Comparison of ENCODE assay signal across 1 cellular context in the genomic region with DNA sequence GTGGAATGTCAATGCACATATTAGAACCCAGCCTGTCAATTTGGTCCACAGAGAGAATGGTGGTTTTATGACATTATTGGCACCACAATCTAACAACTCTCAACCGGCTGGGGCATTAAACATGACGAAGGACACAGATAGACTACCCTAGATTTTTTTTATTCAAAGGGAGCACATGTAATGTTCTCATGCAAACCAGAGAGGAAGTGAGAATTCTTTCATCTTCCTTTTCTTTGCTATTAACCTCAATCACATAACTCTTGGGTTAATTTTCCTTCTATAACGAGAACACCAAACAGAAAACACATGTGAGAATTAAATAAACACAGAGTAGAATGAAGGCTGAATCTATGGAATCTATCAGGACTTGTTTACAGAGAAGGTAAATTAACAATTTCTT.
TF ChIP-seq lines count a peak whose summit lies in the region.

No MANE protein-coding gene starts in this region.

TF ChIP-seq in GM12878, 131 proteins besides CTCF, POLR2A, EP300 and RAD21 (continues in another document):
- TF ChIP-seq DPF2 (IDR thresholded peaks at IDR 0.05) (peak; percentile 41; the same call in 1 of the 2 replicates), EGR1 (IDR thresholded peaks at IDR 0.05; ENCODE audit: borderline replicate concordance in 1 of 2, low read depth in 2 of 2, low read length in 2 of 2) (no peak), SREBF2 (IDR thresholded peaks at IDR 0.05; ENCODE audit: low read length) (no peak), TCF12 (IDR thresholded peaks at IDR 0.05; ENCODE audit: low read depth, low read length) (0 out of 2 replicates have a peak, but pooled peaks have one; percentile 32), IKZF2 (IDR thresholded peaks at IDR 0.05) (peak in 1 of 2 experiments; percentile 55; a peak in 1 of 4 replicates), ATF7 (IDR thresholded peaks at IDR 0.05; ENCODE audit: low read depth) (peak; percentile 76), IRF4 (IDR thresholded peaks at IDR 0.05; ENCODE audit: low read depth, low read length) (peak; percentile 64; the same call in 1 of the 2 replicates), NBN (IDR thresholded peaks at IDR 0.05) (0 out of 2 replicates have a peak, but pooled peaks have one; percentile 35), PAX5 (IDR thresholded peaks at IDR 0.05; ENCODE audit: borderline replicate concordance, low read depth, low read length) (no peak), SIX5 (IDR thresholded peaks at IDR 0.05; ENCODE audit: low read depth, low read length, severe bottlenecking) (no peak), SMARCA5 (IDR thresholded peaks at IDR 0.05) (no peak), LARP7 (IDR thresholded peaks at IDR 0.05) (no peak), ZNF207 (IDR thresholded peaks at IDR 0.05; ENCODE audit: borderline replicate concordance) (no peak), GATAD2B (conservative IDR thresholded peaks at IDR 0.05; ENCODE audit: low read depth) (no peak), SMC3 (IDR thresholded peaks at IDR 0.05; ENCODE audit: borderline replicate concordance, low read length) (no peak), CHD4 (IDR thresholded peaks at IDR 0.05) (no peak), BRCA1 (IDR thresholded peaks at IDR 0.05; ENCODE audit: low read depth, low read length) (no peak), BHLHE40 (IDR thresholded peaks at IDR 0.05; ENCODE audit: borderline replicate concordance in 1 of 2, low read depth in 2 of 2, low read length in 1 of 2) (0 out of 4 replicates have a peak, but pooled peaks of 1 of the 2 experiments have one; percentile 11), RCOR1 (conservative IDR thresholded peaks at IDR 0.05; ENCODE audit: low read depth, low read length) (no peak), JUNB (IDR thresholded peaks at IDR 0.05) (peak; percentile 13; the same call in 1 of the 2 replicates), POLR2AphosphoS2 (IDR thresholded peaks at IDR 0.05; ENCODE audit: low read depth, low read length) (no peak), ZBED1 (IDR thresholded peaks at IDR 0.05; ENCODE audit: borderline replicate concordance) (peak; percentile 48; the same call in 1 of the 2 replicates), ZNF274 (IDR thresholded peaks at IDR 0.05; ENCODE audit: insufficient read depth, insufficient read length) (no peak), SUPT20H (IDR thresholded peaks at IDR 0.05; ENCODE audit: borderline replicate concordance, control insufficient read depth, low read depth, low read length) (no peak), NFYA (IDR thresholded peaks at IDR 0.05; ENCODE audit: borderline replicate concordance, low read depth, low read length) (no peak), KLF5 (IDR thresholded peaks at IDR 0.05; ENCODE audit: partially characterized antibody) (no peak), KDM1A (IDR thresholded peaks at IDR 0.05; ENCODE audit: borderline replicate concordance) (no peak), SIN3A (IDR thresholded peaks at IDR 0.05; ENCODE audit: low read depth, low read length) (no peak), CREM (IDR thresholded peaks at IDR 0.05; ENCODE audit: low read depth) (0 out of 2 replicates have a peak, but pooled peaks have one; percentile 27), FOXK2 (IDR thresholded peaks at IDR 0.05) (no peak), FOS (IDR thresholded peaks at IDR 0.05; ENCODE audit: borderline replicate concordance, extremely low read depth, insufficient read length) (no peak)
- TF ChIP-seq, protein P1, sequence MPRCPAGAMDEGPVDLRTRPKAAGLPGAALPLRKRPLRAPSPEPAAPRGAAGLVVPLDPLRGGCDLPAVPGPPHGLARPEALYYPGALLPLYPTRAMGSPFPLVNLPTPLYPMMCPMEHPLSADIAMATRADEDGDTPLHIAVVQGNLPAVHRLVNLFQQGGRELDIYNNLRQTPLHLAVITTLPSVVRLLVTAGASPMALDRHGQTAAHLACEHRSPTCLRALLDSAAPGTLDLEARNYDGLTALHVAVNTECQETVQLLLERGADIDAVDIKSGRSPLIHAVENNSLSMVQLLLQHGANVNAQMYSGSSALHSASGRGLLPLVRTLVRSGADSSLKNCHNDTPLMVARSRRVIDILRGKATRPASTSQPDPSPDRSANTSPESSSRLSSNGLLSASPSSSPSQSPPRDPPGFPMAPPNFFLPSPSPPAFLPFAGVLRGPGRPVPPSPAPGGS (IDR thresholded peaks at IDR 0.05; ENCODE audit: borderline replicate concordance, insufficient read depth, low read depth, low read length, poor library complexity, severe bottlenecking): peak; percentile 43
- TF ChIP-seq, protein P2, sequence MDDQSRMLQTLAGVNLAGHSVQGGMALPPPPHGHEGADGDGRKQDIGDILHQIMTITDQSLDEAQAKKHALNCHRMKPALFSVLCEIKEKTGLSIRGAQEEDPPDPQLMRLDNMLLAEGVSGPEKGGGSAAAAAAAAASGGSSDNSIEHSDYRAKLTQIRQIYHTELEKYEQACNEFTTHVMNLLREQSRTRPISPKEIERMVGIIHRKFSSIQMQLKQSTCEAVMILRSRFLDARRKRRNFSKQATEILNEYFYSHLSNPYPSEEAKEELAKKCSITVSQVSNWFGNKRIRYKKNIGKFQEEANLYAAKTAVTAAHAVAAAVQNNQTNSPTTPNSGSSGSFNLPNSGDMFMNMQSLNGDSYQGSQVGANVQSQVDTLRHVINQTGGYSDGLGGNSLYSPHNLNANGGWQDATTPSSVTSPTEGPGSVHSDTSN (IDR thresholded peaks at IDR 0.05; ENCODE audit: insufficient replicate concordance, low read depth, low read length): no peak
- TF ChIP-seq, protein P3, sequence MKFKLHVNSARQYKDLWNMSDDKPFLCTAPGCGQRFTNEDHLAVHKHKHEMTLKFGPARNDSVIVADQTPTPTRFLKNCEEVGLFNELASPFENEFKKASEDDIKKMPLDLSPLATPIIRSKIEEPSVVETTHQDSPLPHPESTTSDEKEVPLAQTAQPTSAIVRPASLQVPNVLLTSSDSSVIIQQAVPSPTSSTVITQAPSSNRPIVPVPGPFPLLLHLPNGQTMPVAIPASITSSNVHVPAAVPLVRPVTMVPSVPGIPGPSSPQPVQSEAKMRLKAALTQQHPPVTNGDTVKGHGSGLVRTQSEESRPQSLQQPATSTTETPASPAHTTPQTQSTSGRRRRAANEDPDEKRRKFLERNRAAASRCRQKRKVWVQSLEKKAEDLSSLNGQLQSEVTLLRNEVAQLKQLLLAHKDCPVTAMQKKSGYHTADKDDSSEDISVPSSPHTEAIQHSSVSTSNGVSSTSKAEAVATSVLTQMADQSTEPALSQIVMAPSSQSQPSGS (IDR thresholded peaks at IDR 0.05; ENCODE audit: low read length): peak; percentile 30; the same call in 1 of the 2 replicates
- TF ChIP-seq, protein P4, sequence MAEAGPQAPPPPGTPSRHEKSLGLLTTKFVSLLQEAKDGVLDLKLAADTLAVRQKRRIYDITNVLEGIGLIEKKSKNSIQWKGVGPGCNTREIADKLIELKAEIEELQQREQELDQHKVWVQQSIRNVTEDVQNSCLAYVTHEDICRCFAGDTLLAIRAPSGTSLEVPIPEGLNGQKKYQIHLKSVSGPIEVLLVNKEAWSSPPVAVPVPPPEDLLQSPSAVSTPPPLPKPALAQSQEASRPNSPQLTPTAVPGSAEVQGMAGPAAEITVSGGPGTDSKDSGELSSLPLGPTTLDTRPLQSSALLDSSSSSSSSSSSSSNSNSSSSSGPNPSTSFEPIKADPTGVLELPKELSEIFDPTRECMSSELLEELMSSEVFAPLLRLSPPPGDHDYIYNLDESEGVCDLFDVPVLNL (IDR thresholded peaks at IDR 0.05; ENCODE audit: low read depth, low read length): no peak
- TF ChIP-seq, protein P5, sequence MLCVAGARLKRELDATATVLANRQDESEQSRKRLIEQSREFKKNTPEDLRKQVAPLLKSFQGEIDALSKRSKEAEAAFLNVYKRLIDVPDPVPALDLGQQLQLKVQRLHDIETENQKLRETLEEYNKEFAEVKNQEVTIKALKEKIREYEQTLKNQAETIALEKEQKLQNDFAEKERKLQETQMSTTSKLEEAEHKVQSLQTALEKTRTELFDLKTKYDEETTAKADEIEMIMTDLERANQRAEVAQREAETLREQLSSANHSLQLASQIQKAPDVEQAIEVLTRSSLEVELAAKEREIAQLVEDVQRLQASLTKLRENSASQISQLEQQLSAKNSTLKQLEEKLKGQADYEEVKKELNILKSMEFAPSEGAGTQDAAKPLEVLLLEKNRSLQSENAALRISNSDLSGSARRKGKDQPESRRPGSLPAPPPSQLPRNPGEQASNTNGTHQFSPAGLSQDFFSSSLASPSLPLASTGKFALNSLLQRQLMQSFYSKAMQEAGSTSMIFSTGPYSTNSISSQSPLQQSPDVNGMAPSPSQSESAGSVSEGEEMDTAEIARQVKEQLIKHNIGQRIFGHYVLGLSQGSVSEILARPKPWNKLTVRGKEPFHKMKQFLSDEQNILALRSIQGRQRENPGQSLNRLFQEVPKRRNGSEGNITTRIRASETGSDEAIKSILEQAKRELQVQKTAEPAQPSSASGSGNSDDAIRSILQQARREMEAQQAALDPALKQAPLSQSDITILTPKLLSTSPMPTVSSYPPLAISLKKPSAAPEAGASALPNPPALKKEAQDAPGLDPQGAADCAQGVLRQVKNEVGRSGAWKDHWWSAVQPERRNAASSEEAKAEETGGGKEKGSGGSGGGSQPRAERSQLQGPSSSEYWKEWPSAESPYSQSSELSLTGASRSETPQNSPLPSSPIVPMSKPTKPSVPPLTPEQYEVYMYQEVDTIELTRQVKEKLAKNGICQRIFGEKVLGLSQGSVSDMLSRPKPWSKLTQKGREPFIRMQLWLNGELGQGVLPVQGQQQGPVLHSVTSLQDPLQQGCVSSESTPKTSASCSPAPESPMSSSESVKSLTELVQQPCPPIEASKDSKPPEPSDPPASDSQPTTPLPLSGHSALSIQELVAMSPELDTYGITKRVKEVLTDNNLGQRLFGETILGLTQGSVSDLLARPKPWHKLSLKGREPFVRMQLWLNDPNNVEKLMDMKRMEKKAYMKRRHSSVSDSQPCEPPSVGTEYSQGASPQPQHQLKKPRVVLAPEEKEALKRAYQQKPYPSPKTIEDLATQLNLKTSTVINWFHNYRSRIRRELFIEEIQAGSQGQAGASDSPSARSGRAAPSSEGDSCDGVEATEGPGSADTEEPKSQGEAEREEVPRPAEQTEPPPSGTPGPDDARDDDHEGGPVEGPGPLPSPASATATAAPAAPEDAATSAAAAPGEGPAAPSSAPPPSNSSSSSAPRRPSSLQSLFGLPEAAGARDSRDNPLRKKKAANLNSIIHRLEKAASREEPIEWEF (IDR thresholded peaks at IDR 0.05; ENCODE audit: insufficient replicate concordance, low read depth, low read length): no peak
- TF ChIP-seq, protein P6, sequence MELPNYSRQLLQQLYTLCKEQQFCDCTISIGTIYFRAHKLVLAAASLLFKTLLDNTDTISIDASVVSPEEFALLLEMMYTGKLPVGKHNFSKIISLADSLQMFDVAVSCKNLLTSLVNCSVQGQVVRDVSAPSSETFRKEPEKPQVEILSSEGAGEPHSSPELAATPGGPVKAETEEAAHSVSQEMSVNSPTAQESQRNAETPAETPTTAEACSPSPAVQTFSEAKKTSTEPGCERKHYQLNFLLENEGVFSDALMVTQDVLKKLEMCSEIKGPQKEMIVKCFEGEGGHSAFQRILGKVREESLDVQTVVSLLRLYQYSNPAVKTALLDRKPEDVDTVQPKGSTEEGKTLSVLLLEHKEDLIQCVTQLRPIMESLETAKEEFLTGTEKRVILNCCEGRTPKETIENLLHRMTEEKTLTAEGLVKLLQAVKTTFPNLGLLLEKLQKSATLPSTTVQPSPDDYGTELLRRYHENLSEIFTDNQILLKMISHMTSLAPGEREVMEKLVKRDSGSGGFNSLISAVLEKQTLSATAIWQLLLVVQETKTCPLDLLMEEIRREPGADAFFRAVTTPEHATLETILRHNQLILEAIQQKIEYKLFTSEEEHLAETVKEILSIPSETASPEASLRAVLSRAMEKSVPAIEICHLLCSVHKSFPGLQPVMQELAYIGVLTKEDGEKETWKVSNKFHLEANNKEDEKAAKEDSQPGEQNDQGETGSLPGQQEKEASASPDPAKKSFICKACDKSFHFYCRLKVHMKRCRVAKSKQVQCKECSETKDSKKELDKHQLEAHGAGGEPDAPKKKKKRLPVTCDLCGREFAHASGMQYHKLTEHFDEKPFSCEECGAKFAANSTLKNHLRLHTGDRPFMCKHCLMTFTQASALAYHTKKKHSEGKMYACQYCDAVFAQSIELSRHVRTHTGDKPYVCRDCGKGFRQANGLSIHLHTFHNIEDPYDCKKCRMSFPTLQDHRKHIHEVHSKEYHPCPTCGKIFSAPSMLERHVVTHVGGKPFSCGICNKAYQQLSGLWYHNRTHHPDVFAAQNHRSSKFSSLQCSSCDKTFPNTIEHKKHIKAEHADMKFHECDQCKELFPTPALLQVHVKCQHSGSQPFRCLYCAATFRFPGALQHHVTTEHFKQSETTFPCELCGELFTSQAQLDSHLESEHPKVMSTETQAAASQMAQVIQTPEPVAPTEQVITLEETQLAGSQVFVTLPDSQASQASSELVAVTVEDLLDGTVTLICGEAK (IDR thresholded peaks at IDR 0.05; ENCODE audit: borderline replicate concordance): no peak
- TF ChIP-seq, protein P7, sequence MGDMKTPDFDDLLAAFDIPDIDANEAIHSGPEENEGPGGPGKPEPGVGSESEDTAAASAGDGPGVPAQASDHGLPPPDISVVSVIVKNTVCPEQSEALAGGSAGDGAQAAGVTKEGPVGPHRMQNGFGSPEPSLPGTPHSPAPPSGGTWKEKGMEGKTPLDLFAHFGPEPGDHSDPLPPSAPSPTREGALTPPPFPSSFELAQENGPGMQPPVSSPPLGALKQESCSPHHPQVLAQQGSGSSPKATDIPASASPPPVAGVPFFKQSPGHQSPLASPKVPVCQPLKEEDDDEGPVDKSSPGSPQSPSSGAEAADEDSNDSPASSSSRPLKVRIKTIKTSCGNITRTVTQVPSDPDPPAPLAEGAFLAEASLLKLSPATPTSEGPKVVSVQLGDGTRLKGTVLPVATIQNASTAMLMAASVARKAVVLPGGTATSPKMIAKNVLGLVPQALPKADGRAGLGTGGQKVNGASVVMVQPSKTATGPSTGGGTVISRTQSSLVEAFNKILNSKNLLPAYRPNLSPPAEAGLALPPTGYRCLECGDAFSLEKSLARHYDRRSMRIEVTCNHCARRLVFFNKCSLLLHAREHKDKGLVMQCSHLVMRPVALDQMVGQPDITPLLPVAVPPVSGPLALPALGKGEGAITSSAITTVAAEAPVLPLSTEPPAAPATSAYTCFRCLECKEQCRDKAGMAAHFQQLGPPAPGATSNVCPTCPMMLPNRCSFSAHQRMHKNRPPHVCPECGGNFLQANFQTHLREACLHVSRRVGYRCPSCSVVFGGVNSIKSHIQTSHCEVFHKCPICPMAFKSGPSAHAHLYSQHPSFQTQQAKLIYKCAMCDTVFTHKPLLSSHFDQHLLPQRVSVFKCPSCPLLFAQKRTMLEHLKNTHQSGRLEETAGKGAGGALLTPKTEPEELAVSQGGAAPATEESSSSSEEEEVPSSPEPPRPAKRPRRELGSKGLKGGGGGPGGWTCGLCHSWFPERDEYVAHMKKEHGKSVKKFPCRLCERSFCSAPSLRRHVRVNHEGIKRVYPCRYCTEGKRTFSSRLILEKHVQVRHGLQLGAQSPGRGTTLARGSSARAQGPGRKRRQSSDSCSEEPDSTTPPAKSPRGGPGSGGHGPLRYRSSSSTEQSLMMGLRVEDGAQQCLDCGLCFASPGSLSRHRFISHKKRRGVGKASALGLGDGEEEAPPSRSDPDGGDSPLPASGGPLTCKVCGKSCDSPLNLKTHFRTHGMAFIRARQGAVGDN (IDR thresholded peaks at IDR 0.05): no peak
